In genomic region chr5:74850016-74850415, GRCh38 we compare ENCODE assay signal across 1 cellular context.
TF ChIP-seq lines count a peak whose summit lies in the region.

No MANE protein-coding gene starts in this region.

TF ChIP-seq in GM23338, 12 proteins besides CTCF, POLR2A, EP300 and RAD21:
- TF ChIP-seq STAT1 (IDR thresholded peaks at IDR 0.05; ENCODE audit: unreplicated experiment) = no peak
- TF ChIP-seq EZH2phosphoT487 (IDR thresholded peaks at IDR 0.05; ENCODE audit: unreplicated experiment) = no peak
- no peak for TF ChIP-seq ZNF331 (CRISPR knock-in tag; IDR thresholded peaks at IDR 0.05; ENCODE audit: low read depth)
- no peak for TF ChIP-seq ETS1 (IDR thresholded peaks at IDR 0.05)
- no peak for TF ChIP-seq REST (IDR thresholded peaks at IDR 0.05; ENCODE audit: unreplicated experiment)
- TF ChIP-seq ZNF462 (CRISPR knock-in tag; IDR thresholded peaks at IDR 0.05) = no peak
- no peak for TF ChIP-seq POLR2AphosphoS5 (IDR thresholded peaks at IDR 0.05; ENCODE audit: low read depth)
- TF ChIP-seq EZH2 (IDR thresholded peaks at IDR 0.05; ENCODE audit: low read depth, unreplicated experiment) = no peak
